ENCODE assay signal across 1 cellular context in genomic region chr5:133824661-133825254, GRCh38.
TF ChIP-seq lines count a peak whose summit lies in the region.

No MANE protein-coding gene starts in this region.

TF ChIP-seq in HepG2, 621 proteins besides CTCF, POLR2A, EP300 and RAD21 (continued from another document):
- TF ChIP-seq MTERF4 (CRISPR knock-in tag; IDR thresholded peaks at IDR 0.05) = no peak
